12 cellular contexts compared by ENCODE assay signal in genomic region chr20:34082232-34082887, GRCh38. TPM values are rescaled to one million over a fixed set of nuclear protein-coding genes. Genes with fewer than 3 reads are reported as not detected.
DNase-seq lines count a peak whose midpoint lies in the region; ATAC-seq and TF ChIP-seq lines count a peak whose summit lies in the region.
"Had no signal": no experiment of that assay in that cellular context is flagged by ENCODE, and none has a peak within 500 bp of the region (broad histone marks: within the 10 kb centered on the region; RNA-seq: fewer than 3 reads in every experiment).

No MANE protein-coding gene starts in this region.

- CTCF ChIA-PET in AG04450 (lab: Charles Lee): interaction anchor here (1.3 to 2.4 kb wide), 3 partner anchors 11 to 219 kb away, joined by 3 to 11 read pairs (median 3); no protein-coding TSS in a partner anchor

- POLR2A ChIA-PET in AG04450 (lab: Yijun Ruan, JAX): interaction anchor here (0.8 to 1.6 kb wide), 5 partner anchors 13 to 89 kb away, joined by 3 to 4 read pairs (median 3); partner anchors contain the start of genes EIF2S2 and RALY

- intact Hi-C loops in sigmoid colon (cut with DNase I): loop anchor here (5.0 kb wide), 1 partner anchor 45 kb away; no protein-coding TSS in a partner anchor

- no peaks in the 10 kb centered on the region for H3K27me3 ChIP-seq in AG04450 (ENCODE audit: control insufficient read depth, insufficient read depth, low read length)
- no peaks in the 10 kb centered on the region for H3K27me3 ChIP-seq in KMS-11 (ENCODE audit: insufficient read depth, low read depth)
- H3K27me3 ChIP-seq in fibroblast of lung (ENCODE audit: control insufficient read depth, insufficient read depth, low read length): no peaks in the 10 kb centered on the region
- no peaks in the 10 kb centered on the region for H3K27me3 ChIP-seq in sigmoid colon
- H3K27me3 ChIP-seq: BE2C had no signal

- H4K20me1 ChIP-seq in KMS-11 (ENCODE audit: insufficient read depth) (no peaks in the 10 kb centered on the region), fibroblast of lung (ENCODE audit: control insufficient read depth, extremely low read depth, insufficient read depth, low read length) (peaks cover 3% of the 10 kb centered on the region)

- H3K9ac ChIP-seq in KMS-11 (no peak overlapping the region), fibroblast of lung (ENCODE audit: insufficient read depth, low read length) (no peak overlapping the region)

- ATAC-seq in stimulated activated naive CD8-positive, alpha-beta T cell treated with anti-CD3 and anti-CD28 coated beads, Interleukin-15, Interleukin-2, amounts not matched to agents 100 U/mL and 50 U/mL, for 24 hours: no peak

- H2AFZ ChIP-seq in KMS-11 (ENCODE audit: low read depth): no peak overlapping the region
- H2AFZ ChIP-seq in fibroblast of lung (ENCODE audit: low read length): no peak overlapping the region

- H3K4me2 ChIP-seq in KMS-11: no peak overlapping the region
- H3K4me2 ChIP-seq in fibroblast of lung (ENCODE audit: extremely low read depth, insufficient read depth, low read length): no peak overlapping the region

- H3K27ac ChIP-seq in AG04450 (ENCODE audit: low read depth, low read length): peak overlapping the region; percentile 40
- H3K27ac ChIP-seq in KMS-11: peak overlapping the region; percentile 38; the same call in 1 of the 2 replicates
- H3K27ac ChIP-seq in fibroblast of lung (ENCODE audit: insufficient read depth, low read length): peak overlapping the region; percentile 17
- peak overlapping the region; percentile 51 to 70 (median 59) for H3K27ac ChIP-seq in sigmoid colon

- no peak for DNase-seq in AG04450 (ENCODE audit: low read depth, low spot score)
- no peak for DNase-seq in fibroblast of lung (ENCODE audit: low read depth in 2 of 2)
- peak; percentile 53 for DNase-seq in sigmoid colon
- no peak for DNase-seq in activated CD4-positive, CD25-positive, alpha-beta regulatory T cell treated with anti-CD3 and anti-CD28 coated beads, Interleukin-2, amount 50 U/mL, for 72 hours
- no peak for DNase-seq in stimulated activated naive CD8-positive, alpha-beta T cell treated with anti-CD3 and anti-CD28 coated beads, Interleukin-15, Interleukin-2, amounts not matched to agents 100 U/mL and 50 U/mL, for 24 hours
- DNase-seq in anterior cingulate cortex (lab: John Stamatoyannopoulos, UW): no peak
- DNase-seq in RPMI8226: no peak
- DNase-seq: activated T-cell treated with anti-CD3 and anti-CD28 coated beads, Interleukin-2, amount 50 U/mL, for 48 hours; islet precursor cell; NCI-H2227 treated with DMSO at 0.1 percent for 48 hours had no signal

- peaks cover 47% of the 10 kb centered on the region for H3K4me1 ChIP-seq in KMS-11 (ENCODE audit: low read depth, poor library complexity, severe bottlenecking)
- H3K4me1 ChIP-seq in fibroblast of lung (ENCODE audit: control insufficient read depth, extremely low read depth, insufficient read depth, low read length): peaks cover 6% of the 10 kb centered on the region
- H3K4me1 ChIP-seq in sigmoid colon: peaks cover 0 to 20% (median 14%) of the 10 kb centered on the region in 4 donors

- TF ChIP-seq EP300 in sigmoid colon (IDR thresholded peaks at IDR 0.05): no peak

- TF ChIP-seq CTCF in AG04450 (IDR thresholded peaks at IDR 0.05; ENCODE audit: low read depth, low read length) (no peak), KMS-11 (conservative IDR thresholded peaks at IDR 0.05; ENCODE audit: low read depth, low read length) (no peak), fibroblast of lung (conservative IDR thresholded peaks at IDR 0.05 in 1 of 2, IDR thresholded peaks at IDR 0.05 in 1 of 2; ENCODE audit: low read depth in 1 of 2, low read length in 2 of 2) (no peak), sigmoid colon (IDR thresholded peaks at IDR 0.05) (no peak)

- H3K4me3 ChIP-seq in AG04450 (ENCODE audit: low read depth, low read length): no peak overlapping the region
- no peak overlapping the region for H3K4me3 ChIP-seq in KMS-11 (IDR thresholded peaks at IDR 0.05; ENCODE audit: insufficient read depth, low read depth, low read length)
- no peak overlapping the region for H3K4me3 ChIP-seq in fibroblast of lung (replicated peaks in 1 of 4; ENCODE audit: control extremely low read depth in 1 of 4, insufficient read depth in 1 of 4, low read depth in 3 of 4, low read length in 4 of 4)
- H3K4me3 ChIP-seq in sigmoid colon: no peak overlapping the region

- TF ChIP-seq POLR2A in sigmoid colon (IDR thresholded peaks at IDR 0.05): no peak

- no peaks in the 10 kb centered on the region for H3K9me3 ChIP-seq in AG04450 (ENCODE audit: control insufficient read depth, insufficient read depth, low read length)
- no peaks in the 10 kb centered on the region for H3K9me3 ChIP-seq in fibroblast of lung (ENCODE audit: control insufficient read depth, insufficient read depth, low read depth, low read length)
- H3K9me3 ChIP-seq in sigmoid colon: no peaks in the 10 kb centered on the region
- H3K9me3 ChIP-seq: BE2C had no signal

- 92% methylated on average over 8 of the region's 8 CpGs for WGBS in sigmoid colon, 2 donors

- H3K36me3 ChIP-seq in KMS-11 (ENCODE audit: insufficient read depth) (no peaks in the 10 kb centered on the region; the same call in 1 of the 2 replicates), fibroblast of lung (ENCODE audit: control insufficient read depth, insufficient read depth, low read length) (peaks cover 12% of the 10 kb centered on the region), sigmoid colon (peaks cover 0 to 75% (median 15%) of the 10 kb centered on the region in 4 donors)

- H3K79me2 ChIP-seq in KMS-11 (ENCODE audit: insufficient read depth, low read depth) (no peaks in the 10 kb centered on the region), fibroblast of lung (ENCODE audit: control insufficient read depth, insufficient read depth, low read length) (no peaks in the 10 kb centered on the region)

RNA-seq across cellular contexts. Expression of gene EIF2S2, which starts 29.7 kb away (rescaled TPM):
- polyA plus RNA-seq in AG04450 (2011; rRNA removed): 119 and 161 TPM in 2 replicates
- 26.3 and 36.6 TPM in 2 replicates for polyA minus RNA-seq in AG04450 (2011; rRNA and poly(A)+ RNA removed)
- total RNA-seq in fibroblast of lung: 127 and 140 TPM in 2 replicates
- polyA plus RNA-seq in fibroblast of lung: 95.3 and 108 TPM in 2 replicates
- 94.1 and 105 TPM in 2 replicates for polyA plus RNA-seq in fibroblast of lung (2012)
- 4.7 and 7.0 TPM in 2 replicates for polyA minus RNA-seq in fibroblast of lung (ENCODE audit: low replicate concordance)
- 10 to 100 TPM; 44.6 to 52.8 (median 47.4) TPM for total RNA-seq in sigmoid colon
- 10 to 100 TPM; 55.3 to 69.8 (median 63.3) TPM for polyA plus RNA-seq in sigmoid colon
